8 cellular contexts compared by ENCODE assay signal in genomic region chr2:43995733-43996533, GRCh38. TPM values are rescaled to one million over a fixed set of nuclear protein-coding genes. Genes with fewer than 3 reads are reported as not detected.
A peak's percentile ranks its signal among the peaks of the same experiment; 100 is the strongest.
DNase-seq lines count a peak whose midpoint lies in the region; ATAC-seq and TF ChIP-seq lines count a peak whose summit lies in the region.

Gene LRPPRC, minus strand, starts transcription at chr2:43995989. Its CDS starts 42 bp downstream, at chr2:43995947.

- H3K36me3 Mint-ChIP-seq in natural killer cell treated with Interleukin-12 subunit alpha and Interleukin-12 subunit beta and Interleukin-15 and Interleukin-18, amount 100 ng/mL, for 72 hours: peaks cover 27% of the 10 kb centered on the region

- H3K27me3 ChIP-seq in H7 (ENCODE audit: control insufficient read depth, insufficient read depth, low read length) (no peaks in the 10 kb centered on the region), MG63 (no peaks in the 10 kb centered on the region)

- H3K4me3 ChIP-seq in H7 (ENCODE audit: insufficient read depth, low read depth, low read length) (peak within 1 kb of the TSS; percentile 93), MG63 (peak within 1 kb of the TSS; percentile 97), fibroblast of pulmonary artery (replicated peaks; ENCODE audit: low read depth, low read length) (peak within 1 kb of the TSS; percentile 80)

- peak within 1 kb of the TSS; percentile 98 for H3K27ac Mint-ChIP-seq in natural killer cell treated with Interleukin-12 subunit alpha and Interleukin-12 subunit beta and Interleukin-15 and Interleukin-18, amount 100 ng/mL, for 72 hours

- no peaks in the 10 kb centered on the region for H3K9me3 ChIP-seq in MG63

- no peaks in the 10 kb centered on the region for H3K9me3 Mint-ChIP-seq in natural killer cell treated with Interleukin-12 subunit alpha and Interleukin-12 subunit beta and Interleukin-15 and Interleukin-18, amount 100 ng/mL, for 72 hours

- DNase-seq in ELF-1 (ENCODE audit: low read depth, low spot score) (peak; percentile 97), H7 (peak; percentile 93), MG63 (peak; percentile 94), SHP77 treated with DMSO at 0.1 percent for 48 hours (lab: John Stamatoyannopoulos, UW) (peak; percentile 91), fibroblast of pulmonary artery (ENCODE audit: low read depth) (peak; percentile 98)
- DNase-seq in activated effector memory CD4-positive, alpha-beta T cell treated with anti-CD3 and anti-CD28 coated beads, Interleukin-2, amount 50 U/mL, for 16 hours: peak; percentile 96
- peak; percentile 94 for DNase-seq in natural killer cell treated with Interleukin-12 subunit alpha and Interleukin-12 subunit beta and Interleukin-15 and Interleukin-18, amount 100 ng/mL, for 72 hours (ENCODE audit: low spot score)
- DNase-seq in stimulated activated naive CD8-positive, alpha-beta T cell treated with anti-CD3 and anti-CD28 coated beads, Interleukin-15, Interleukin-2, amounts not matched to agents 100 U/mL and 50 U/mL, for 24 hours: peak; percentile 88

- ATAC-seq in natural killer cell treated with Interleukin-12 subunit alpha and Interleukin-12 subunit beta and Interleukin-15 and Interleukin-18, amount 100 ng/mL, for 72 hours: peak; percentile 97
- peak; percentile 94 for ATAC-seq in stimulated activated naive CD8-positive, alpha-beta T cell treated with anti-CD3 and anti-CD28 coated beads, Interleukin-15, Interleukin-2, amounts not matched to agents 100 U/mL and 50 U/mL, for 24 hours

- peaks cover 32 to 49% of the 10 kb centered on the region in 2 donors for H3K4me1 Mint-ChIP-seq in natural killer cell treated with Interleukin-12 subunit alpha and Interleukin-12 subunit beta and Interleukin-15 and Interleukin-18, amount 100 ng/mL, for 72 hours (ENCODE audit: low read depth in 2 of 2)

- peak within 1 kb of the TSS; percentile 88 for H3K4me3 Mint-ChIP-seq in natural killer cell treated with Interleukin-12 subunit alpha and Interleukin-12 subunit beta and Interleukin-15 and Interleukin-18, amount 100 ng/mL, for 72 hours

- TF ChIP-seq CTCF in fibroblast of pulmonary artery (IDR thresholded peaks at IDR 0.05; ENCODE audit: low read length, missing control alignments): no peak

- no peaks in the 10 kb centered on the region for H3K27me3 Mint-ChIP-seq in natural killer cell treated with Interleukin-12 subunit alpha and Interleukin-12 subunit beta and Interleukin-15 and Interleukin-18, amount 100 ng/mL, for 72 hours

- H3K36me3 ChIP-seq in H7 (replicated peaks; ENCODE audit: control insufficient read depth, insufficient read depth, low read length) (peaks cover 7% of the 10 kb centered on the region), MG63 (peaks cover 45% of the 10 kb centered on the region)

RNA-seq across cellular contexts. Expression of gene LRPPRC, which starts in this region (rescaled TPM):
- total RNA-seq in H7 (2014; rRNA removed; shearing (Covaris generic)): 92.9 and 125 TPM in 2 replicates
- 105 and 137 TPM in 2 replicates for total RNA-seq in MG63 (2014; rRNA removed; shearing (Covaris generic); ENCODE audit: low replicate concordance)
- 100 to 1,000 TPM in 1 of 2 donors, 10 to 100 TPM in 1; 92.0 to 156 TPM for total RNA-seq in natural killer cell treated with Interleukin-12 subunit alpha and Interleukin-12 subunit beta and Interleukin-15 and Interleukin-18, amount 100 ng/mL, for 72 hours

Comparison
In these comparisons a context has a peak if more than half of its experiments do, and no peak if none do; other contexts are left out.
1. Peak in every context shown above with its lines: DNase-seq, ATAC-seq and H3K4me3 ChIP-seq.